1 cellular context compared by ENCODE assay signal in genomic region chr14:36657409-36658090, GRCh38.
TF ChIP-seq lines count a peak whose summit lies in the region.

No MANE protein-coding gene starts in this region.

TF ChIP-seq in endothelial cell of umbilical vein, 7 proteins besides CTCF, POLR2A, EP300 and RAD21:
- TF ChIP-seq MAX (IDR thresholded peaks at IDR 0.05; ENCODE audit: insufficient read depth, insufficient read length) (no peak), EZH2 (IDR thresholded peaks at IDR 0.05; ENCODE audit: borderline replicate concordance, low read depth, low read length, severe bottlenecking) (peak; percentile 98)
